ENCODE assay signal across 8 cellular contexts in the genomic region with DNA sequence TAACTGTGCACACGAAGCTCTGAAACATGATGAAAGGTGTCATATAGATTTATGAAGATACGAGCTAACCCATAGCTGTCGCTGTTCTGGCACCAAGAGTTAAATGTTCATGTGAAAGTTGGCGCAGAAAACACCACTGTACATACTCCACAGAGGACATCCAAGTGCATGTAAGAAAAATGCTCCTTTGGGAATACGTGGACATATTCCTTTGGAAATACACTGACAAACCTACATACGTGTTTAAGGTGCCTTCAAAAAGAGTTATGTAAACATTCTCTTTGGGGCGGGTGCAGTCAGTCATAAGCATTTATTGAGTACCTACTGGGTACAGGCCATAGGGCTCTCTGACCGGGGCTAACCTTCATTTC. TPM values are rescaled to one million over a fixed set of nuclear protein-coding genes. Genes with fewer than 3 reads are reported as not detected.
DNase-seq lines count a peak whose midpoint lies in the region; ATAC-seq, FAIRE-seq and TF ChIP-seq lines count a peak whose summit lies in the region.

No MANE protein-coding gene starts in this region.

- H3K9me3 ChIP-seq in CD4-positive, alpha-beta memory T cell (ENCODE audit: control insufficient read depth in 1 of 2, low read length in 2 of 2): no peaks in the 10 kb centered on the region
- H3K9me3 ChIP-seq in SJSA1 (replicated peaks) (no peaks in the 10 kb centered on the region), endothelial cell of umbilical vein (replicated peaks; ENCODE audit: control insufficient read depth, insufficient read depth, low read length) (no peaks in the 10 kb centered on the region)

- dilution Hi-C loops in endothelial cell of umbilical vein (cut with MboI; ENCODE audit: extremely low pct_ligation_motif_present, low sequenced_read_pairs): no loop called here

- no peak for ATAC-seq in natural killer cell treated with Interleukin-12 subunit alpha and Interleukin-12 subunit beta and Interleukin-15 and Interleukin-18, amount 100 ng/mL, for 72 hours

- H3K27ac ChIP-seq in CD4-positive, alpha-beta memory T cell (ENCODE audit: low read depth, low read length): peak overlapping the region; percentile 84
- H3K27ac ChIP-seq in SJSA1 (peak overlapping the region; percentile 90), endothelial cell of umbilical vein (ENCODE audit: insufficient read depth, low read depth, low read length) (peak overlapping the region; percentile 85)

- H2AFZ ChIP-seq in endothelial cell of umbilical vein (ENCODE audit: low read depth, low read length): peak overlapping the region; percentile 67

- TF ChIP-seq CTCF in endothelial cell of umbilical vein (IDR thresholded peaks at IDR 0.05; ENCODE audit: extremely low read depth in 1 of 2, insufficient read depth in 1 of 2, low read depth in 1 of 2, low read length in 2 of 2): no peak

- peaks cover 0 to 3% (median 0%) of the 10 kb centered on the region in 8 donors for H3K9me3 Mint-ChIP-seq in CD4-positive, alpha-beta memory T cell
- H3K9me3 Mint-ChIP-seq in natural killer cell treated with Interleukin-12 subunit alpha and Interleukin-12 subunit beta and Interleukin-15 and Interleukin-18, amount 100 ng/mL, for 72 hours: no peaks in the 10 kb centered on the region

- H3K36me3 Mint-ChIP-seq in CD4-positive, alpha-beta memory T cell: peaks cover 0 to 16% of the 10 kb centered on the region in 2 donors
- H3K36me3 Mint-ChIP-seq in natural killer cell treated with Interleukin-12 subunit alpha and Interleukin-12 subunit beta and Interleukin-15 and Interleukin-18, amount 100 ng/mL, for 72 hours: peaks cover 6% of the 10 kb centered on the region

- BruUV-seq in endothelial cell of umbilical vein (replicated peaks; lab: Mats Ljungman, UMichigan): TSS peak; percentile 44

- CTCF ChIA-PET in CD4-positive, alpha-beta memory T cell (lab: Charles Lee; ENCODE audit: partially characterized antibody): interaction anchor here (0.8 to 2.2 kb wide), 3 partner anchors 9 to 90 kb away, joined by 3 to 7 read pairs (median 3); no protein-coding TSS in a partner anchor
- CTCF ChIA-PET in endothelial cell of umbilical vein (lab: Charles Lee): interaction anchor here (1.0 to 1.8 kb wide), 5 partner anchors 24 to 269 kb away, joined by 3 to 7 read pairs (median 4); no protein-coding TSS in a partner anchor

- peak overlapping the region; percentile 99 for H3K4me2 ChIP-seq in endothelial cell of umbilical vein (ENCODE audit: insufficient read depth, low read length)

- H3K9me1 ChIP-seq in endothelial cell of umbilical vein (replicated peaks; ENCODE audit: control insufficient read depth, extremely low read depth, insufficient read depth, low read length): no peaks in the 10 kb centered on the region

- H3K79me2 ChIP-seq in endothelial cell of umbilical vein (ENCODE audit: control insufficient read depth, insufficient read depth, low read length): peaks cover 41% of the 10 kb centered on the region

- peak overlapping the region; percentile 94 for H3K9ac ChIP-seq in endothelial cell of umbilical vein (replicated peaks; ENCODE audit: extremely low read depth, insufficient read depth, low read length)

- H3K4me1 Mint-ChIP-seq in CD4-positive, alpha-beta memory T cell: peaks cover 19 to 42% (median 30%) of the 10 kb centered on the region in 4 donors
- H3K4me1 Mint-ChIP-seq in natural killer cell treated with Interleukin-12 subunit alpha and Interleukin-12 subunit beta and Interleukin-15 and Interleukin-18, amount 100 ng/mL, for 72 hours (ENCODE audit: low read depth in 2 of 2): peaks cover 25 to 29% of the 10 kb centered on the region in 2 donors

- POLR2A ChIA-PET in CD4-positive, alpha-beta memory T cell (lab: Charles Lee; ENCODE audit: partially characterized antibody): interaction anchor here (0.6 to 5.9 kb wide), 12 partner anchors 13 to 1462 kb away, joined by 3 to 93 read pairs (median 6); partner anchors contain the start of gene TFB1M
- POLR2A ChIA-PET in endothelial cell of umbilical vein (lab: Charles Lee): no interaction called here

- no peaks in the 10 kb centered on the region for H3K27me3 ChIP-seq in CD4-positive, alpha-beta memory T cell (ENCODE audit: insufficient read depth, low read length)
- no peaks in the 10 kb centered on the region for H3K27me3 ChIP-seq in SJSA1 (replicated peaks)
- no peaks in the 10 kb centered on the region for H3K27me3 ChIP-seq in endothelial cell of umbilical vein (ENCODE audit: control insufficient read depth in 2 of 2, insufficient read depth in 2 of 2, low read length in 2 of 2)

- DNase-seq in CD4-positive, alpha-beta memory T cell: peak in 4 of 5 donors; percentile 35 to 47 (median 44)
- DNase-seq in HUDEP-2 (lab: John Stamatoyannopoulos, UW; ENCODE audit: unreplicated experiment in 76 of 76) (peak in 45 of 76 experiments; percentile 11 to 69 (median 44)), SJSA1 (ENCODE audit: low read depth in 1 of 2, low spot score in 2 of 2) (no peak), endothelial cell of umbilical vein (ENCODE audit: low read depth, low spot score) (no peak), NCI-H128 (lab: John Stamatoyannopoulos, UW; ENCODE audit: unreplicated experiment) (no peak), COLO829 (ENCODE audit: low spot score) (no peak), RCC 7860 (ENCODE audit: low spot score) (no peak)
- DNase-seq in natural killer cell treated with Interleukin-12 subunit alpha and Interleukin-12 subunit beta and Interleukin-15 and Interleukin-18, amount 100 ng/mL, for 72 hours (ENCODE audit: low spot score): no peak

- H3K4me3 Mint-ChIP-seq in CD4-positive, alpha-beta memory T cell: peak overlapping the region; percentile 86 to 96 (median 93)
- peak overlapping the region; percentile 90 for H3K4me3 Mint-ChIP-seq in natural killer cell treated with Interleukin-12 subunit alpha and Interleukin-12 subunit beta and Interleukin-15 and Interleukin-18, amount 100 ng/mL, for 72 hours

- intact Hi-C loops in CD4-positive, alpha-beta memory T cell (cut with micrococcal nuclease): loop anchor here (2.0 kb wide), 3 partner anchors 14 to 380 kb away; no protein-coding TSS in a partner anchor
- intact Hi-C loops in endothelial cell of umbilical vein (cut with micrococcal nuclease): loop anchor here (2.0 to 5.0 kb wide), 5 partner anchors 78 to 1449 kb away; no protein-coding TSS in a partner anchor

- no peak for TF ChIP-seq POLR2A in endothelial cell of umbilical vein (IDR thresholded peaks at IDR 0.05; ENCODE audit: low read depth, low read length)

- H3K27ac Mint-ChIP-seq in CD4-positive, alpha-beta memory T cell: peak overlapping the region; percentile 92 to 99 (median 98)
- H3K27ac Mint-ChIP-seq in natural killer cell treated with Interleukin-12 subunit alpha and Interleukin-12 subunit beta and Interleukin-15 and Interleukin-18, amount 100 ng/mL, for 72 hours: peak overlapping the region; percentile 93 to 94

- peaks cover 12% of the 10 kb centered on the region for H4K20me1 ChIP-seq in endothelial cell of umbilical vein (replicated peaks; ENCODE audit: control insufficient read depth, extremely low read depth, insufficient read depth, low read length)

- H3K4me1 ChIP-seq in CD4-positive, alpha-beta memory T cell (ENCODE audit: insufficient read depth, low read length): peaks cover 21% of the 10 kb centered on the region
- H3K4me1 ChIP-seq in SJSA1 (replicated peaks) (peaks cover 30% of the 10 kb centered on the region), endothelial cell of umbilical vein (ENCODE audit: control insufficient read depth, extremely low read depth, insufficient read depth, low read length) (peaks cover 31% of the 10 kb centered on the region)

- peak overlapping the region; percentile 54 to 72 for H3K4me3 ChIP-seq in CD4-positive, alpha-beta memory T cell (ENCODE audit: low read length in 2 of 2)
- H3K4me3 ChIP-seq in SJSA1: peak overlapping the region; percentile 85
- peak overlapping the region; percentile 49 to 90 (median 82) for H3K4me3 ChIP-seq in endothelial cell of umbilical vein (replicated peaks in 1 of 3; ENCODE audit: insufficient read depth in 1 of 3, low read depth in 1 of 3, low read length in 3 of 3)

- no peaks in the 10 kb centered on the region for H3K36me3 ChIP-seq in CD4-positive, alpha-beta memory T cell (ENCODE audit: insufficient read depth, low read length)
- H3K36me3 ChIP-seq in SJSA1 (peaks cover 11% of the 10 kb centered on the region), endothelial cell of umbilical vein (ENCODE audit: control insufficient read depth in 2 of 2, extremely low read depth in 1 of 2, insufficient read depth in 2 of 2, low read length in 2 of 2) (no peaks in the 10 kb centered on the region)

- no peaks in the 10 kb centered on the region for H3K27me3 Mint-ChIP-seq in CD4-positive, alpha-beta memory T cell
- H3K27me3 Mint-ChIP-seq in natural killer cell treated with Interleukin-12 subunit alpha and Interleukin-12 subunit beta and Interleukin-15 and Interleukin-18, amount 100 ng/mL, for 72 hours: peaks cover 0 to 3% of the 10 kb centered on the region in 2 donors

- FAIRE-seq in endothelial cell of umbilical vein (lab: Jason Lieb, UNC): no peak
- no peak for FAIRE-seq in RCC 7860 (lab: Jason Lieb, UNC)

TF ChIP-seq in endothelial cell of umbilical vein, 7 proteins besides CTCF, POLR2A, EP300 and RAD21:
- TF ChIP-seq POLR2AphosphoS5 (IDR thresholded peaks at IDR 0.05; ENCODE audit: insufficient read depth, low read depth, low read length) (no peak), MAX (IDR thresholded peaks at IDR 0.05; ENCODE audit: insufficient read depth, insufficient read length) (no peak)
TF ChIP-seq in endothelial cell of umbilical vein: peak in this region for 0.

RNA-seq across cellular contexts. Expression of gene ARID1B, which starts 0.7 kb away (rescaled TPM):
- total RNA-seq in CD4-positive, alpha-beta memory T cell: 100 to 1,000 TPM; 118 to 131 TPM
- 10 to 100 TPM in 1 of 2 donors, 1 to 10 TPM in 1; 5.4 to 26.5 TPM for polyA plus RNA-seq in CD4-positive, alpha-beta memory T cell
- 12.0 and 13.9 TPM in 2 replicates for total RNA-seq in SJSA1 (2014; rRNA removed; shearing (Covaris generic))
- 81.3 and 89.5 TPM in 2 replicates for total RNA-seq in endothelial cell of umbilical vein
- 19.9 and 21.8 TPM in 2 replicates for polyA plus RNA-seq in endothelial cell of umbilical vein
- polyA plus RNA-seq in endothelial cell of umbilical vein (2011; cell fraction: cytosol; rRNA removed): 23.4 and 24.0 TPM in 2 replicates
- polyA plus RNA-seq in endothelial cell of umbilical vein (2011; cell fraction: nucleus; rRNA removed): 77.1 and 78.2 TPM in 2 replicates
- 25.7 and 28.8 TPM in 2 replicates for polyA plus RNA-seq in endothelial cell of umbilical vein (2012)
- 154 and 179 TPM in 2 replicates for polyA minus RNA-seq in endothelial cell of umbilical vein
- polyA minus RNA-seq in endothelial cell of umbilical vein (2011; cell fraction: cytosol; rRNA and poly(A)+ RNA removed): 26.9 TPM
- 366 and 441 TPM in 2 replicates for polyA minus RNA-seq in endothelial cell of umbilical vein (2011; cell fraction: nucleus; rRNA and poly(A)+ RNA removed)
- 100 to 1,000 TPM in 1 of 2 donors, 10 to 100 TPM in 1; 92.3 to 129 TPM for total RNA-seq in natural killer cell treated with Interleukin-12 subunit alpha and Interleukin-12 subunit beta and Interleukin-15 and Interleukin-18, amount 100 ng/mL, for 72 hours

Comparison
In these comparisons a context has a peak if more than half of its experiments do, and no peak if none do; other contexts are left out.
1. DNase-seq: peak in CD4-positive, alpha-beta memory T cell (4 of 5) and HUDEP-2 (45 of 76); none in SJSA1 (0 of 2), endothelial cell of umbilical vein (single experiment), natural killer cell treated with Interleukin-12 subunit alpha and Interleukin-12 subunit beta and Interleukin-15 and Interleukin-18, amount 100 ng/mL, for 72 hours (single experiment), NCI-H128 (single experiment), COLO829 (single experiment) and RCC 7860 (single experiment).
2. Peak in every context shown above with its lines, with median percentiles within 50 percentile points of each other: H3K27ac ChIP-seq and H3K4me3 ChIP-seq.